ENCODE assay signal across 9 cellular contexts in genomic region chr1:54475357-54476230, GRCh38.
DNase-seq lines count a peak whose midpoint lies in the region; ATAC-seq and TF ChIP-seq lines count a peak whose summit lies in the region.
"Had no signal": no experiment of that assay in that cellular context is flagged by ENCODE, and none has a peak within 500 bp of the region (broad histone marks: within the 10 kb centered on the region; RNA-seq: fewer than 3 reads in every experiment).

No MANE protein-coding gene starts in this region.

- peaks cover 3% of the 10 kb centered on the region for H3K27me3 Mint-ChIP-seq in activated CD4-positive, alpha-beta memory T cell treated with anti-CD3 and anti-CD28 coated beads for 36 hours

- peak overlapping the region; percentile 31 for H3K4me3 Mint-ChIP-seq in activated CD4-positive, alpha-beta memory T cell treated with anti-CD3 and anti-CD28 coated beads for 36 hours

- H3K4me1 ChIP-seq in HUES64 (ENCODE audit: insufficient read depth, low read length) = peaks cover 51% of the 10 kb centered on the region
- H3K4me1 ChIP-seq in skeletal muscle tissue (ENCODE audit: control insufficient read depth in 3 of 3, insufficient read depth in 3 of 3, low read length in 3 of 3) = peaks cover 19 to 21% (median 19%) of the 10 kb centered on the region in 3 donors
- H3K4me1 ChIP-seq in suprapubic skin = peaks cover 28% of the 10 kb centered on the region

- POLR2A ChIA-PET in activated CD4-positive, alpha-beta memory T cell treated with anti-CD3 and anti-CD28 coated beads for 36 hours (lab: Charles Lee) = no interaction called here
- POLR2A ChIA-PET in RWPE1 (lab: Yijun Ruan, JAX; ENCODE audit: low non-redundant PET) = no interaction called here

- peak overlapping the region; percentile 25; the same call in 1 of the 2 replicates for H3K27ac ChIP-seq in HUES64 (ENCODE audit: low read depth, low read length)
- H3K27ac ChIP-seq in skeletal muscle tissue (ENCODE audit: low read depth, low read length) = no peak overlapping the region
- H3K27ac ChIP-seq in suprapubic skin = no peak overlapping the region
- H3K27ac ChIP-seq in RWPE1 = no peak overlapping the region

- no peaks in the 10 kb centered on the region for H3K9me3 Mint-ChIP-seq in activated CD4-positive, alpha-beta memory T cell treated with anti-CD3 and anti-CD28 coated beads for 36 hours

- H3K27ac Mint-ChIP-seq in activated CD4-positive, alpha-beta memory T cell treated with anti-CD3 and anti-CD28 coated beads for 36 hours = no peak overlapping the region

- intact Hi-C loops in activated CD4-positive, alpha-beta memory T cell treated with anti-CD3 and anti-CD28 coated beads for 36 hours (cut with micrococcal nuclease) = no loop called here
- intact Hi-C loops in left ventricle myocardium superior (cut with micrococcal nuclease) = no loop called here

- H3K27me3 ChIP-seq in HUES64 (ENCODE audit: insufficient read depth, low read length) (peaks cover 37% of the 10 kb centered on the region), skeletal muscle tissue (ENCODE audit: control insufficient read depth in 3 of 3, insufficient read depth in 3 of 3, low read length in 3 of 3) (peaks cover 0 to 17% (median 8%) of the 10 kb centered on the region in 3 donors), suprapubic skin (peaks cover 11% of the 10 kb centered on the region)

- peaks cover 45% of the 10 kb centered on the region for H3K4me1 Mint-ChIP-seq in activated CD4-positive, alpha-beta memory T cell treated with anti-CD3 and anti-CD28 coated beads for 36 hours (ENCODE audit: low read depth)

- no peak for TF ChIP-seq EP300 in suprapubic skin (IDR thresholded peaks at IDR 0.05)

- CTCF ChIA-PET in activated CD4-positive, alpha-beta memory T cell treated with anti-CD3 and anti-CD28 coated beads for 36 hours (lab: Charles Lee) = no interaction called here
- CTCF ChIA-PET in RWPE1 (lab: Yijun Ruan, JAX) = no interaction called here

- 19% methylated on average over 21 of the region's 27 CpGs for WGBS in HUES64
- 40% methylated on average over 22 of the region's 27 CpGs for WGBS in suprapubic skin

- H3K4me3 ChIP-seq in HUES64 (ENCODE audit: low read length) = peak overlapping the region; percentile 50
- peak overlapping the region; percentile 33 to 45 (median 35) for H3K4me3 ChIP-seq in skeletal muscle tissue (ENCODE audit: low read length in 3 of 3)
- H3K4me3 ChIP-seq in suprapubic skin = no peak overlapping the region

- DNase-seq in activated CD4-positive, alpha-beta memory T cell treated with anti-CD3 and anti-CD28 coated beads for 36 hours = peak; percentile 63
- DNase-seq in left ventricle myocardium superior (no peak), suprapubic skin (ENCODE audit: low spot score in 2 of 2) (no peak), RWPE1 (ENCODE audit: low spot score) (no peak)
- DNase-seq: small intestine had no signal

- TF ChIP-seq CTCF in suprapubic skin (IDR thresholded peaks at IDR 0.05) = no peak
- no peak for TF ChIP-seq CTCF in RWPE1 (conservative IDR thresholded peaks at IDR 0.05; ENCODE audit: low read depth)

- TF ChIP-seq POLR2A in suprapubic skin (IDR thresholded peaks at IDR 0.05) = no peak

- no peak overlapping the region for H3K9ac ChIP-seq in HUES64 (ENCODE audit: low read depth, low read length)
- peak overlapping the region in 1 of 3 donors; percentile 33 for H3K9ac ChIP-seq in skeletal muscle tissue (ENCODE audit: low read depth in 1 of 3, low read length in 3 of 3)

- no peaks in the 10 kb centered on the region for H3K36me3 Mint-ChIP-seq in activated CD4-positive, alpha-beta memory T cell treated with anti-CD3 and anti-CD28 coated beads for 36 hours

- peak; percentile 36 for ATAC-seq in left ventricle myocardium superior
- no peak for ATAC-seq in esophagus mucosa
- ATAC-seq in HG02610 (IDR thresholded peaks at IDR 0.05; ENCODE audit: unreplicated experiment) = no peak

- no peaks in the 10 kb centered on the region for H3K9me3 ChIP-seq in HUES64 (ENCODE audit: insufficient read depth, low read depth, low read length)
- no peaks in the 10 kb centered on the region for H3K9me3 ChIP-seq in skeletal muscle tissue (ENCODE audit: control insufficient read depth in 3 of 3, low read length in 3 of 3)
- no peaks in the 10 kb centered on the region for H3K9me3 ChIP-seq in suprapubic skin

- no peaks in the 10 kb centered on the region for H3K36me3 ChIP-seq in HUES64 (ENCODE audit: insufficient read depth, low read length)
- no peaks in the 10 kb centered on the region for H3K36me3 ChIP-seq in skeletal muscle tissue (ENCODE audit: control insufficient read depth in 3 of 3, insufficient read depth in 3 of 3, low read length in 3 of 3)
- no peaks in the 10 kb centered on the region for H3K36me3 ChIP-seq in suprapubic skin
